ENCODE assay signal across 8 cellular contexts in genomic region chr1:117051224-117052064, GRCh38. TPM values are rescaled to one million over a fixed set of nuclear protein-coding genes. Genes with fewer than 3 reads are reported as not detected.
DNase-seq lines count a peak whose midpoint lies in the region; ATAC-seq and TF ChIP-seq lines count a peak whose summit lies in the region.

No MANE protein-coding gene starts in this region.

- in situ Hi-C loops in KBM-7 (cut with MboI; ENCODE audit: low pct_unique_long_range_greater_than_20kb, low sequenced_read_pairs), result no loop called here

- H3K27ac Mint-ChIP-seq in Calu3 (ENCODE audit: unreplicated experiment) (peak overlapping the region; percentile 46), memory B cell (peak overlapping the region; percentile 73)

- peaks cover 20% of the 10 kb centered on the region for H3K4me1 Mint-ChIP-seq in Calu3 (ENCODE audit: low read depth, unreplicated experiment)
- H3K4me1 Mint-ChIP-seq in memory B cell, result peaks cover 24% of the 10 kb centered on the region

- CTCF ChIA-PET in Calu3 (lab: Charles Lee), result interaction anchor here (0.7 kb wide), 1 partner anchor 142 kb away, joined by 3 read pairs; the partner anchor contains the start of gene PTGFRN

- H3K36me3 Mint-ChIP-seq in Calu3 (ENCODE audit: insufficient read depth, unreplicated experiment) (peaks cover 5% of the 10 kb centered on the region), memory B cell (no peaks in the 10 kb centered on the region)

- ATAC-seq in GM21390 (IDR thresholded peaks at IDR 0.05; ENCODE audit: unreplicated experiment), result peak; percentile 90
- ATAC-seq in memory B cell (ENCODE audit: low read depth), result peak; percentile 47

- no TSS peak for BruUV-seq in Calu3 (replicated peaks; lab: Mats Ljungman, UMichigan)

- H3K4me3 Mint-ChIP-seq in Calu3 (ENCODE audit: low read depth, unreplicated experiment) (peak overlapping the region; percentile 54), memory B cell (peak overlapping the region; percentile 76)

- H3K27me3 Mint-ChIP-seq in Calu3 (ENCODE audit: unreplicated experiment), result no peaks in the 10 kb centered on the region
- H3K27me3 Mint-ChIP-seq in memory B cell, result no peaks in the 10 kb centered on the region

- H3K9me3 Mint-ChIP-seq in Calu3 (ENCODE audit: low read depth, unreplicated experiment) (no peaks in the 10 kb centered on the region), memory B cell (no peaks in the 10 kb centered on the region)

- intact Hi-C loops in Calu3 (cut with micrococcal nuclease; ENCODE audit: unreplicated experiment), result loop anchor here (5.0 to 10.0 kb wide), 3 partner anchors 54 to 197 kb away; no protein-coding TSS in a partner anchor

- DNase-seq in Calu3 (peak; percentile 11), KBM-7 (peak; percentile 26), memory B cell (ENCODE audit: low spot score in 2 of 2) (peak in 1 of 2 donors; percentile 18), NCI-H2196 treated with DMSO at 0.1 percent for 48 hours (lab: John Stamatoyannopoulos, UW; ENCODE audit: unreplicated experiment) (no peak), SK-N-DZ (ENCODE audit: low spot score) (no peak), NCI-H2081 (lab: John Stamatoyannopoulos, UW) (no peak)
- DNase-seq in activated effector memory CD4-positive, alpha-beta T cell treated with Interleukin-2 at 50 U/mL for 16 hours, result peak; percentile 20

- TF ChIP-seq CTCF in Calu3 (IDR thresholded peaks at IDR 0.05; ENCODE audit: unreplicated experiment), result no peak

RNA-seq across cellular contexts. Expression of gene TTF2, which starts 8.7 kb away (rescaled TPM):
- total RNA-seq in Calu3 (2022), result 46.6 and 49.6 TPM in 2 replicates
- polyA plus RNA-seq in SK-N-DZ (2014; cell fraction: cytosol; rRNA removed), result 24.8 and 28.6 TPM in 2 replicates
- polyA plus RNA-seq in SK-N-DZ (2014; cell fraction: nucleus; rRNA removed), result 29.3 and 55.0 TPM in 2 replicates

RNA-seq across cellular contexts. Expression of gene CD101, which starts 49.9 kb away (rescaled TPM):
- total RNA-seq in Calu3 (2022), result 0.31 and 0.76 TPM in 2 replicates
- polyA plus RNA-seq in SK-N-DZ (2014; cell fraction: cytosol; rRNA removed), result 0.29 and 0.42 TPM in 2 replicates
- 0.91 and 1.5 TPM in 2 replicates for polyA plus RNA-seq in SK-N-DZ (2014; cell fraction: nucleus; rRNA removed)

Comparison
In these comparisons a context has a peak if more than half of its experiments do, and no peak if none do; other contexts are left out.
1. DNase-seq: peak in Calu3 (single experiment), KBM-7 (single experiment) and activated effector memory CD4-positive, alpha-beta T cell treated with Interleukin-2 at 50 U/mL for 16 hours (single experiment); none in NCI-H2196 treated with DMSO at 0.1 percent for 48 hours (single experiment), SK-N-DZ (single experiment) and NCI-H2081 (0 of 2).